17 cellular contexts compared by ENCODE assay signal in the genomic region with DNA sequence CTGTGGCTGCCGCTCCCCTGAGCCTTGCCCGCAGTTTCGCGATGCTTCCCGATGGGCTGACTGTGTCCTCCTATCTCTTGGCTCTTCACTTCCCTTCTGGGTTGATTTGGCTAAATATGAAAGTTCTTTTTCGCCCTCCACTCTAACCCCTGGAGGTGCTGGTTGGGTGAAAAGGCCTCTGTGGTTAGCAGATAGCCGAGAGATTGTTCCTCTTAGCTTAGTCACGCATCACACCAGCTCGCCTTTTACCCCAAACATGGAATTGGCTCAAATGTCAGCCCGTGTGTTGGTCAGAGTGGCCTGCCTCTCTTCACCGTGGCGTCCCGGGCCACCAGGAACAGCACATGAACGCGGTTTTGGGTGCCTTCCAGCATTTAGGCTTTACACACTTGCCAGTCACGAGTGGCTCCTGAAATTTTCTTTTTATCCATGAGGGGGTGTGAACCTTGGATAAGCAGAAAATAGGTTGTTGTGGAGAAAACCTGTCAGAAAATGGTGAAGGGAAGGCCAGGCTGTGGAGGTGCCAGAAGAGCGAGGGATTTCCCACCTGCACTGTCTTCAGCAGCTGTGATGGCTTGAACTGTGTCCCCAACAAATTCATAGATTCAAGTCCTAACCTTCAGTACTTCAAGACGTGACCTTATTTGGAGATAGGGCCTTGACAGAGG. TPM values are rescaled to one million over a fixed set of nuclear protein-coding genes. Genes with fewer than 3 reads are reported as not detected.
DNase-seq lines count a peak whose midpoint lies in the region; ATAC-seq and FAIRE-seq lines count a peak whose summit lies in the region.
"Had no signal": no experiment of that assay in that cellular context is flagged by ENCODE, and none has a peak within 500 bp of the region (broad histone marks: within the 10 kb centered on the region; RNA-seq: fewer than 3 reads in every experiment).

No MANE protein-coding gene starts in this region.

- peak overlapping the region; percentile 48 for H3K27ac ChIP-seq in temporal lobe (ENCODE audit: low read depth, low read length)
- H3K27ac ChIP-seq: brain microvascular endothelial cell, epithelial cell of prostate, RWPE1, thoracic aorta had no signal

- no peak for DNase-seq in activated naive CD8-positive, alpha-beta T cell treated with anti-CD3 and anti-CD28 coated beads, Interleukin-2, amount 50 U/mL, for 24 hours
- DNase-seq in activated naive CD8-positive, alpha-beta T cell treated with anti-CD3 and anti-CD28 coated beads for 36 hours, result no peak
- DNase-seq in RPMI7951 (ENCODE audit: low read depth) (peak; percentile 93), left ventricle myocardium superior (no peak), HTR-8/SVneo (ENCODE audit: insufficient read length, low spot score) (no peak)
- DNase-seq: activated CD4-positive, alpha-beta T cell treated with anti-CD3 and anti-CD28 coated beads for 36 hours; activated T-cell treated with anti-CD3 and anti-CD28 coated beads, Interleukin-2, amount 50 U/mL, for 72 hours; brain microvascular endothelial cell; DMS 273 treated with DMSO at 0.1 percent for 48 hours; NCI-H2171 treated with DMSO at 0.1 percent for 48 hours had no signal

- peak; percentile 59 for ATAC-seq in activated naive CD8-positive, alpha-beta T cell treated with anti-CD3 and anti-CD28 coated beads, Interleukin-2, amount 50 U/mL, for 24 hours
- peak; percentile 43 for ATAC-seq in left ventricle myocardium superior
- ATAC-seq in HG02840 (IDR thresholded peaks at IDR 0.05; ENCODE audit: low FRiP score, unreplicated experiment), result no peak
- ATAC-seq in GM21528 (IDR thresholded peaks at IDR 0.05; ENCODE audit: low FRiP score, unreplicated experiment), result no peak
- ATAC-seq: activated CD4-positive, alpha-beta T cell treated with anti-CD3 and anti-CD28 coated beads for 36 hours; activated T-cell treated with anti-CD3 and anti-CD28 coated beads, Interleukin-2, amount 50 U/mL, for 72 hours had no signal

- no peak for FAIRE-seq in HTR-8/SVneo (lab: Jason Lieb, UNC)
- FAIRE-seq: GM12892 had no signal

- peaks cover 7% of the 10 kb centered on the region for H3K27me3 Mint-ChIP-seq in activated naive CD8-positive, alpha-beta T cell treated with anti-CD3 and anti-CD28 coated beads, Interleukin-2, amount 50 U/mL, for 24 hours
- H3K27me3 Mint-ChIP-seq in activated naive CD8-positive, alpha-beta T cell treated with anti-CD3 and anti-CD28 coated beads for 36 hours, result peaks cover 24% of the 10 kb centered on the region

- H3K36me3 Mint-ChIP-seq in activated naive CD8-positive, alpha-beta T cell treated with anti-CD3 and anti-CD28 coated beads, Interleukin-2, amount 50 U/mL, for 24 hours (ENCODE audit: low read depth), result no peaks in the 10 kb centered on the region
- H3K36me3 Mint-ChIP-seq in activated naive CD8-positive, alpha-beta T cell treated with anti-CD3 and anti-CD28 coated beads for 36 hours, result no peaks in the 10 kb centered on the region

- no peak overlapping the region for H3K27ac Mint-ChIP-seq in activated naive CD8-positive, alpha-beta T cell treated with anti-CD3 and anti-CD28 coated beads, Interleukin-2, amount 50 U/mL, for 24 hours
- no peak overlapping the region for H3K27ac Mint-ChIP-seq in activated naive CD8-positive, alpha-beta T cell treated with anti-CD3 and anti-CD28 coated beads for 36 hours
- H3K27ac Mint-ChIP-seq: activated CD4-positive, alpha-beta T cell treated with anti-CD3 and anti-CD28 coated beads for 36 hours; activated T-cell treated with anti-CD3 and anti-CD28 coated beads, Interleukin-2, amount 50 U/mL, for 72 hours had no signal

- no peak overlapping the region for H3K4me3 Mint-ChIP-seq in activated naive CD8-positive, alpha-beta T cell treated with anti-CD3 and anti-CD28 coated beads, Interleukin-2, amount 50 U/mL, for 24 hours
- no peak overlapping the region for H3K4me3 Mint-ChIP-seq in activated naive CD8-positive, alpha-beta T cell treated with anti-CD3 and anti-CD28 coated beads for 36 hours
- H3K4me3 Mint-ChIP-seq: activated CD4-positive, alpha-beta T cell treated with anti-CD3 and anti-CD28 coated beads for 36 hours had no signal

- intact Hi-C loops in left ventricle myocardium superior (cut with micrococcal nuclease), result no loop called here

- peaks cover 26% of the 10 kb centered on the region for H3K4me1 Mint-ChIP-seq in activated naive CD8-positive, alpha-beta T cell treated with anti-CD3 and anti-CD28 coated beads, Interleukin-2, amount 50 U/mL, for 24 hours
- peaks cover 11% of the 10 kb centered on the region for H3K4me1 Mint-ChIP-seq in activated naive CD8-positive, alpha-beta T cell treated with anti-CD3 and anti-CD28 coated beads for 36 hours
- H3K4me1 Mint-ChIP-seq: activated CD4-positive, alpha-beta T cell treated with anti-CD3 and anti-CD28 coated beads for 36 hours had no signal

- no peaks in the 10 kb centered on the region for H3K9me3 Mint-ChIP-seq in activated naive CD8-positive, alpha-beta T cell treated with anti-CD3 and anti-CD28 coated beads, Interleukin-2, amount 50 U/mL, for 24 hours
- no peaks in the 10 kb centered on the region for H3K9me3 Mint-ChIP-seq in activated naive CD8-positive, alpha-beta T cell treated with anti-CD3 and anti-CD28 coated beads for 36 hours
- H3K9me3 Mint-ChIP-seq: activated T-cell treated with anti-CD3 and anti-CD28 coated beads, Interleukin-2, amount 50 U/mL, for 72 hours had no signal

RNA-seq across cellular contexts. Expression of gene CLCN4, which starts 8.9 kb away (rescaled TPM):
- total RNA-seq in activated naive CD8-positive, alpha-beta T cell treated with anti-CD3 and anti-CD28 coated beads for 36 hours, result under 1 TPM; 0.04 to 0.38 TPM
- 0.78 and 1.2 TPM in 2 replicates for total RNA-seq in RPMI7951 (2014; rRNA removed; shearing (Covaris generic))
- total RNA-seq in left ventricle myocardium superior, result 30.0 TPM
- 66.1 TPM for total RNA-seq in temporal lobe
- total RNA-seq: activated CD4-positive, alpha-beta T cell treated with anti-CD3 and anti-CD28 coated beads for 36 hours had no signal

Comparison
In these comparisons a context has a peak if more than half of its experiments do, and no peak if none do; other contexts are left out.
1. ATAC-seq: peak in activated naive CD8-positive, alpha-beta T cell treated with anti-CD3 and anti-CD28 coated beads, Interleukin-2, amount 50 U/mL, for 24 hours (single experiment) and left ventricle myocardium superior (single experiment); none in HG02840 (single experiment) and GM21528 (single experiment).
2. RNA of gene CLCN4, which starts 8.9 kb away (total RNA-seq): 66.1 TPM in temporal lobe (single experiment) and 30.0 TPM in left ventricle myocardium superior (single experiment); 0.78 to 1.2 TPM in RPMI7951 and 0.04 to 0.38 TPM in activated naive CD8-positive, alpha-beta T cell treated with anti-CD3 and anti-CD28 coated beads for 36 hours; every median in the first group is over 10 times any median in the second.